In genomic region chr14:103016071-103016470, GRCh38 we compare ENCODE assay signal across 16 cellular contexts. TPM values are rescaled to one million over a fixed set of nuclear protein-coding genes. Genes with fewer than 3 reads are reported as not detected.
DNase-seq lines count a peak whose midpoint lies in the region; ATAC-seq and TF ChIP-seq lines count a peak whose summit lies in the region.
"Had no signal": no experiment of that assay in that cellular context is flagged by ENCODE, and none has a peak within 500 bp of the region (broad histone marks: within the 10 kb centered on the region; RNA-seq: fewer than 3 reads in every experiment).

No MANE protein-coding gene starts in this region.

- TF ChIP-seq POLR2A in body of pancreas (IDR thresholded peaks at IDR 0.05): no peak

- H3K9me3 ChIP-seq in body of pancreas (no peaks in the 10 kb centered on the region), mesodermal cell (ENCODE audit: control insufficient read depth, low read length) (no peaks in the 10 kb centered on the region)
- H3K9me3 ChIP-seq: SK-N-SH, suprapubic skin had no signal

- TF ChIP-seq CTCF in body of pancreas (IDR thresholded peaks at IDR 0.05): no peak

- no peaks in the 10 kb centered on the region for H3K36me3 ChIP-seq in body of pancreas (replicated peaks in 1 of 2; ENCODE audit: insufficient read depth in 1 of 2, low read depth in 2 of 2)
- H3K36me3 ChIP-seq in mesodermal cell (ENCODE audit: control insufficient read depth, insufficient read depth, low read length): peaks cover 36% of the 10 kb centered on the region

- WGBS in body of pancreas, 2 donors: 49 to 54% methylated on average over 7 to 8 of the region's 9 CpGs
- 85 to 90% methylated on average over 7 of the region's 9 CpGs for WGBS in mesodermal cell (ENCODE audit: insufficient coverage in 2 of 2), 2 experiments

- no peak overlapping the region for H3K27ac ChIP-seq in body of pancreas
- H3K27ac ChIP-seq in mesodermal cell (ENCODE audit: low read depth, low read length, severe bottlenecking): peak overlapping the region; percentile 23
- peak overlapping the region; percentile 64 for H3K27ac ChIP-seq in temporal lobe (ENCODE audit: low read depth, low read length)
- H3K27ac ChIP-seq: suprapubic skin had no signal

- ATAC-seq in Right ventricle myocardium inferior (peak; percentile 27), body of pancreas (peak; percentile 16)

- H3K4me3 ChIP-seq in body of pancreas: no peak overlapping the region
- no peak overlapping the region for H3K4me3 ChIP-seq in mesodermal cell (ENCODE audit: extremely low read depth, insufficient read depth, low read length, poor library complexity, severe bottlenecking)
- H3K4me3 ChIP-seq: suprapubic skin had no signal

- intact Hi-C loops in Right ventricle myocardium inferior (cut with DNase I): no loop called here
- intact Hi-C loops in cardiac septum (cut with DNase I): no loop called here
- intact Hi-C loops in body of pancreas (cut with DNase I): no loop called here

- H3K4me1 ChIP-seq in body of pancreas (peaks cover 26% of the 10 kb centered on the region), mesodermal cell (ENCODE audit: control insufficient read depth, insufficient read depth, low read length, poor library complexity, severe bottlenecking) (peaks cover 44% of the 10 kb centered on the region)

- DNase-seq in Right ventricle myocardium inferior (ENCODE audit: missing footprints) (peak; percentile 68), cardiac septum (ENCODE audit: low spot score) (no peak), body of pancreas (peak in 2 of 4 donors; percentile 32 to 37), iPS-NIHi11 (ENCODE audit: low spot score) (no peak), hepatic stellate cell (ENCODE audit: low spot score) (no peak)
- DNase-seq in activated naive CD4-positive, alpha-beta T cell (lab: John Stamatoyannopoulos, UW): no peak
- DNase-seq: activated effector memory CD4-positive, alpha-beta T cell treated with anti-CD3 and anti-CD28 coated beads, Interleukin-2, amount 50 U/mL, for 16 hours; Kasumi-1; NCI-H1105 treated with DMSO at 0.1 percent for 48 hours; NCI-H524 treated with DMSO at 0.1 percent for 48 hours; SK-N-SH; stimulated activated CD4-positive, alpha-beta T cell treated with anti-CD3 and anti-CD28 coated beads, Interleukin-4, amount 100 ng/mL, for 24 hours; T1000 had no signal

- H3K27me3 ChIP-seq in body of pancreas: no peaks in the 10 kb centered on the region
- H3K27me3 ChIP-seq: suprapubic skin had no signal

RNA-seq across cellular contexts. Expression of gene CDC42BPB, which starts 41.3 kb away (rescaled TPM):
- total RNA-seq in Right ventricle myocardium inferior (68.9 TPM), cardiac septum (81.8 TPM), body of pancreas (100 to 1,000 TPM in 1 of 2 donors, 10 to 100 TPM in 1; 66.2 to 102 TPM), temporal lobe (84.3 TPM)
- 110 TPM for polyA plus RNA-seq in mesodermal cell (2013, experiment 1 of 2)
- 93.0 TPM for polyA plus RNA-seq in mesodermal cell (2013, experiment 2 of 2)

Comparison
In these comparisons a context has a peak if more than half of its experiments do, and no peak if none do; other contexts are left out.
1. H3K27ac ChIP-seq: peak in mesodermal cell (single experiment) and temporal lobe (single experiment); none in body of pancreas (0 of 4).